Comparison of ENCODE assay signal across 10 cellular contexts in the genomic region with DNA sequence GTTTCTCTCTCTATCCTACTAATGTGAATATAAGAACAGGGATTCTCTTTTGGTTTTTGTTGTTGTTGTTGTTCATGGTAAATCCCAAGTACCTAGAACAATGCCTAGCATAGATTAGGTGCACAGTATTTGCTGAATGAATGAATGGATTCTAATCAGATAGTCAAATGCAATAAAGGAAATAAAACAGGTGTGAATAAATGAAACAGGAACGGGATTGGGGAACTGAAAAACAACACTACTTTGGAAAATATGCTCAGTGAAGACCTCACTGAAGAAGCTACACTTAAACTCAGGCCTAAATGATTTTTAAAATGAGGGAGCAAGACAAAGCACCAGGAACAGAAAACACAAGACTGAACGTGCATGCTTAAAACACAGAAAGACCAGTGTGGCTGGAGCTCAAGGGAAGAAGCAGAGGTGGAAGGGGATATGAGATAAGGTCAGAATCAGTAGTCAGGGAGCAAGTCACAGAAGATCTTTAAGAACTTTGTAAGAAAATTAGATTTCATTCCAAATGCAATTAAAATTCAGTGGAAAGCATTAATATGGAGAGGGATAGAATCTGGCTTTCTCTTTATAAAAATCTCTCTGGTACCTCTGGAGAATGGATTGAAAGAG.
"Had no signal": no experiment of that assay in that cellular context is flagged by ENCODE, and none has a peak within 500 bp of the region (broad histone marks: within the 10 kb centered on the region; RNA-seq: fewer than 3 reads in every experiment).

No MANE protein-coding gene starts in this region.

- H3K4me3 Mint-ChIP-seq: activated naive CD4-positive, alpha-beta T cell treated with anti-CD3 and anti-CD28 coated beads, Interleukin-2, amount 50 U/mL, for 24 hours; central memory CD8-positive, alpha-beta T cell; effector memory CD8-positive, alpha-beta T cell; nephron had no signal

- DNase-seq: activated T-cell treated with anti-CD3 and anti-CD28 coated beads, Interleukin-2, amount 50 U/mL, for 1 hour; body of pancreas; effector memory CD8-positive, alpha-beta T cell; left colon; psoas muscle had no signal

- H3K36me3 ChIP-seq: thoracic aorta had no signal

- H3K4me1 ChIP-seq: body of pancreas had no signal

- H3K27me3 ChIP-seq: body of pancreas had no signal

- H3K27me3 Mint-ChIP-seq: activated naive CD4-positive, alpha-beta T cell treated with anti-CD3 and anti-CD28 coated beads, Interleukin-2, amount 50 U/mL, for 24 hours; central memory CD8-positive, alpha-beta T cell; effector memory CD8-positive, alpha-beta T cell had no signal

- H3K9me3 ChIP-seq: body of pancreas, psoas muscle, thoracic aorta had no signal

- H3K9me3 Mint-ChIP-seq: activated naive CD4-positive, alpha-beta T cell treated with anti-CD3 and anti-CD28 coated beads, Interleukin-2, amount 50 U/mL, for 24 hours; central memory CD8-positive, alpha-beta T cell; effector memory CD8-positive, alpha-beta T cell; nephron had no signal

- ATAC-seq: body of pancreas; effector memory CD8-positive, alpha-beta T cell; sciatic nerve had no signal

- H3K27ac ChIP-seq: body of pancreas, psoas muscle, thoracic aorta had no signal

- H3K4me3 ChIP-seq: body of pancreas, psoas muscle, thoracic aorta had no signal

- H3K27ac Mint-ChIP-seq: effector memory CD8-positive, alpha-beta T cell; nephron had no signal

- H3K4me1 Mint-ChIP-seq: nephron had no signal
